8 cellular contexts compared by ENCODE assay signal in genomic region chr2:197804758-197805597, GRCh38. TPM values are rescaled to one million over a fixed set of nuclear protein-coding genes. Genes with fewer than 3 reads are reported as not detected.
DNase-seq lines count a peak whose midpoint lies in the region; ATAC-seq and TF ChIP-seq lines count a peak whose summit lies in the region.

No MANE protein-coding gene starts in this region.

- DNase-seq in GM13977 (ENCODE audit: low spot score), result peak; percentile 47
- DNase-seq in RWPE2 (ENCODE audit: low spot score), result peak; percentile 45
- DNase-seq in astrocyte of the spinal cord (ENCODE audit: low read depth, low spot score), result peak; percentile 13
- DNase-seq in islet precursor cell, result no peak
- DNase-seq in DMS114 treated with DMSO at 0.1 percent for 48 hours (lab: John Stamatoyannopoulos, UW; ENCODE audit: unreplicated experiment), result no peak

- no peaks in the 10 kb centered on the region for H3K9me3 ChIP-seq in RWPE2 (ENCODE audit: severe bottlenecking)
- H3K9me3 ChIP-seq in iPS-15b (ENCODE audit: control insufficient read depth, insufficient read depth, low read length), result no peaks in the 10 kb centered on the region
- H3K9me3 ChIP-seq in skeletal muscle tissue (ENCODE audit: control insufficient read depth in 3 of 3, low read length in 3 of 3), result no peaks in the 10 kb centered on the region

- ATAC-seq in HG02623 (IDR thresholded peaks at IDR 0.05; ENCODE audit: unreplicated experiment), result peak; percentile 12
- peak; percentile 11; the same call in 1 of the 3 replicates for ATAC-seq in RWPE2 (ENCODE audit: low read depth)

- in situ Hi-C loops in GM13977 (cut with MboI; ENCODE audit: low pct_unique_long_range_greater_than_20kb, low sequenced_read_pairs, unreplicated experiment), result loop anchor here (10.0 to 25.0 kb wide), 2 partner anchors 320 to 482 kb away; no protein-coding TSS in a partner anchor
- in situ Hi-C loops in astrocyte of the spinal cord (cut with HindIII; ENCODE audit: low sequenced_read_pairs), result no loop called here

- H3K27ac ChIP-seq in RWPE2 (ENCODE audit: poor library complexity, severe bottlenecking) (no peak overlapping the region), skeletal muscle tissue (ENCODE audit: low read depth, low read length) (peak overlapping the region; percentile 77)

- H3K4me3 ChIP-seq in RWPE2 (ENCODE audit: severe bottlenecking) (peak overlapping the region; percentile 33), astrocyte of the spinal cord (ENCODE audit: low read depth, low read length) (peak overlapping the region; percentile 57), iPS-15b (ENCODE audit: low read depth, low read length) (peak overlapping the region; percentile 31), skeletal muscle tissue (ENCODE audit: low read length in 3 of 3) (peak overlapping the region; percentile 79 to 93 (median 92))

- H3K36me3 ChIP-seq in RWPE2 (ENCODE audit: low read depth) (no peaks in the 10 kb centered on the region), iPS-15b (ENCODE audit: control insufficient read depth, insufficient read depth, low read length) (no peaks in the 10 kb centered on the region), skeletal muscle tissue (ENCODE audit: control insufficient read depth in 3 of 3, insufficient read depth in 3 of 3, low read length in 3 of 3) (no peaks in the 10 kb centered on the region)

- peaks cover 66% of the 10 kb centered on the region for H3K27me3 ChIP-seq in RWPE2 (ENCODE audit: insufficient read depth, poor library complexity, severe bottlenecking)
- peaks cover 42% of the 10 kb centered on the region for H3K27me3 ChIP-seq in iPS-15b (ENCODE audit: control insufficient read depth, insufficient read depth, low read length)
- peaks cover 0 to 4% (median 0%) of the 10 kb centered on the region in 3 donors for H3K27me3 ChIP-seq in skeletal muscle tissue (ENCODE audit: control insufficient read depth in 3 of 3, insufficient read depth in 3 of 3, low read length in 3 of 3)

- H3K9ac ChIP-seq in iPS-15b (ENCODE audit: low read depth, low read length) (no peak overlapping the region), skeletal muscle tissue (ENCODE audit: low read depth in 1 of 3, low read length in 3 of 3) (peak overlapping the region; percentile 80 to 82 (median 81))

- TF ChIP-seq CTCF in GM13977 (IDR thresholded peaks at IDR 0.05; ENCODE audit: extremely low read depth, insufficient read depth, missing control alignments) (no peak), RWPE2 (IDR thresholded peaks at IDR 0.05; ENCODE audit: poor library complexity, severe bottlenecking) (no peak), astrocyte of the spinal cord (IDR thresholded peaks at IDR 0.05; ENCODE audit: low read depth, low read length) (no peak)

- H3K4me1 ChIP-seq in RWPE2 (ENCODE audit: insufficient read depth, poor library complexity, severe bottlenecking) (no peaks in the 10 kb centered on the region), iPS-15b (ENCODE audit: control insufficient read depth, insufficient read depth, low read length) (peaks cover 6% of the 10 kb centered on the region), skeletal muscle tissue (ENCODE audit: control insufficient read depth in 3 of 3, insufficient read depth in 3 of 3, low read length in 3 of 3) (peaks cover 8 to 44% (median 35%) of the 10 kb centered on the region in 3 donors)

RNA-seq across cellular contexts. Expression of gene PLCL1, which starts 0.6 kb away (rescaled TPM):
- 12.5 TPM for total RNA-seq in skeletal muscle tissue

RNA-seq across cellular contexts. Expression of gene BOLL, which starts 19.9 kb away (rescaled TPM):
- 2.6 TPM for total RNA-seq in skeletal muscle tissue

Comparison
In these comparisons a context has a peak if more than half of its experiments do, and no peak if none do; other contexts are left out.
1. DNase-seq: peak in GM13977 (single experiment), RWPE2 (single experiment) and astrocyte of the spinal cord (single experiment); none in islet precursor cell (single experiment) and DMS114 treated with DMSO at 0.1 percent for 48 hours (single experiment).
2. H3K4me3 ChIP-seq: peak in every context shown above with its lines; median percentile 92 in skeletal muscle tissue; 57 in astrocyte of the spinal cord; 33 in RWPE2; 31 in iPS-15b.